Comparison of ENCODE assay signal across 2 cellular contexts in genomic region chr17:62038248-62038647, GRCh38.
A peak's percentile ranks its signal among the peaks of the same experiment; 100 is the strongest.
TF ChIP-seq lines count a peak whose summit lies in the region.

No MANE protein-coding gene starts in this region.

TF ChIP-seq in GM23338, 12 proteins besides CTCF, POLR2A, EP300 and RAD21:
- no peak for TF ChIP-seq REST (IDR thresholded peaks at IDR 0.05; ENCODE audit: unreplicated experiment)
- no peak for TF ChIP-seq CREB1 (CRISPR knock-in tag; IDR thresholded peaks at IDR 0.05; ENCODE audit: low read depth)
- TF ChIP-seq ZNF331 (CRISPR knock-in tag; IDR thresholded peaks at IDR 0.05; ENCODE audit: low read depth): no peak
- no peak for TF ChIP-seq STAT1 (IDR thresholded peaks at IDR 0.05; ENCODE audit: unreplicated experiment)
- TF ChIP-seq POLR2AphosphoS5 (IDR thresholded peaks at IDR 0.05; ENCODE audit: low read depth): no peak
- TF ChIP-seq JUNB (IDR thresholded peaks at IDR 0.05; ENCODE audit: unreplicated experiment): no peak
- TF ChIP-seq EZH2phosphoT487 (IDR thresholded peaks at IDR 0.05; ENCODE audit: unreplicated experiment): no peak
- TF ChIP-seq EZH2 (IDR thresholded peaks at IDR 0.05; ENCODE audit: low read depth, unreplicated experiment): no peak
- TF ChIP-seq NANOG (IDR thresholded peaks at IDR 0.05; ENCODE audit: borderline replicate concordance): no peak
- no peak for TF ChIP-seq ZNF462 (CRISPR knock-in tag; IDR thresholded peaks at IDR 0.05)
- TF ChIP-seq ZNF114 (CRISPR knock-in tag; IDR thresholded peaks at IDR 0.05): no peak
- TF ChIP-seq ETS1 (IDR thresholded peaks at IDR 0.05): no peak
TF ChIP-seq in GM23338: peak in this region for 0.

TF ChIP-seq in K562, 482 proteins besides CTCF, POLR2A, EP300 and RAD21:
- TF ChIP-seq XRCC3 (IDR thresholded peaks at IDR 0.05) (no peak), MTA2 (IDR thresholded peaks at IDR 0.05; ENCODE audit: low read depth) (no peak), ZNF316 (IDR thresholded peaks at IDR 0.05) (peak; percentile 36; the same call in 1 of the 2 replicates), KLF13 (tag; IDR thresholded peaks at IDR 0.05; ENCODE audit: borderline replicate concordance, low read depth) (no peak)
